Comparison of ENCODE assay signal across 16 cellular contexts in the genomic region with DNA sequence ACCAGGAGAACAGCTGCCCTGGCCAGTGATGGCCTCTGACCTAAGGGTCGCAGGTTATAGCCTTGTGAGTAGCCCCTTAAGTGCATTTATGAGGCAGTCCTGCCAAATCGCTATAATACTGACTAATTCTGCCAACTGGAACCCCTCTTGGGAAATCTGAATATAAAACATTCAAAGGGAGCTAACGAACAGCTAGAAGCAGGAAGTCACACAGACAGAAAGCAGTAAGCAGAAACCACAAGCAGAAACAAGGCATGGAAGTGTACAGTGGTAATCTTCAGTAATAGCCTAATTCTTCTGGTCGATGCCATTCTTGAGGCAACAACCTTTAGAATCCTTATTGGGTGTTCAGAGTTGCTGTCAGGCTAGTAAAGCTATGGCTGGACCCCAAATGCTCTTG.
DNase-seq lines count a peak whose midpoint lies in the region; ATAC-seq and TF ChIP-seq lines count a peak whose summit lies in the region.
"Had no signal": no experiment of that assay in that cellular context is flagged by ENCODE, and none has a peak within 500 bp of the region (broad histone marks: within the 10 kb centered on the region; RNA-seq: fewer than 3 reads in every experiment).

No MANE protein-coding gene starts in this region.

- H3K4me3 ChIP-seq in choroid plexus epithelial cell (ENCODE audit: low read depth, low read length): no peak overlapping the region
- H3K4me3 ChIP-seq: thyroid gland had no signal

- DNase-seq in left ventricle myocardium superior (no peak), cardiac septum (ENCODE audit: low spot score) (no peak), NOMO-1 treated with DMSO at 0.1 percent for 48 hours (lab: John Stamatoyannopoulos, UW; ENCODE audit: unreplicated experiment) (peak; percentile 46), choroid plexus epithelial cell (ENCODE audit: low read depth) (peak; percentile 29), AG08396 (ENCODE audit: low spot score) (no peak), NCI-H2196 (lab: John Stamatoyannopoulos, UW; ENCODE audit: unreplicated experiment) (no peak), GM19240 (ENCODE audit: insufficient read length, low spot score) (no peak)
- DNase-seq in stimulated activated naive B cell treated with anti-CD40 and anti-IgM and Interleukin-4, amounts not matched to agents 10 μg/mL and 1 μg/mL and 100 μg/mL, for 72 hours: no peak
- DNase-seq: activated naive CD4-positive, alpha-beta T cell treated with Interleukin-2 at 50 U/mL for 16 hours; central memory CD4-positive, alpha-beta T cell; head of caudate nucleus; kidney; NCI-H1436; SHP77 treated with DMSO at 0.1 percent for 48 hours; thyroid gland had no signal

- no peak overlapping the region for H3K4me3 Mint-ChIP-seq in stimulated activated naive B cell treated with anti-CD40 and anti-IgM and Interleukin-4, amounts not matched to agents 10 μg/mL and 1 μg/mL and 100 μg/mL, for 72 hours

- peaks cover 4 to 6% of the 10 kb centered on the region in 2 donors for H3K9me3 Mint-ChIP-seq in stimulated activated naive B cell treated with anti-CD40 and anti-IgM and Interleukin-4, amounts not matched to agents 10 μg/mL and 1 μg/mL and 100 μg/mL, for 72 hours

- H3K27me3 Mint-ChIP-seq in stimulated activated naive B cell treated with anti-CD40 and anti-IgM and Interleukin-4, amounts not matched to agents 10 μg/mL and 1 μg/mL and 100 μg/mL, for 72 hours: no peaks in the 10 kb centered on the region
- H3K27me3 Mint-ChIP-seq: progenitor cell of endocrine pancreas had no signal

- intact Hi-C loops in left ventricle myocardium superior (cut with micrococcal nuclease): no loop called here
- intact Hi-C loops in cardiac septum (cut with DNase I): no loop called here

- TF ChIP-seq CTCF in choroid plexus epithelial cell (conservative IDR thresholded peaks at IDR 0.05; ENCODE audit: low read depth, low read length): no peak

- no peak overlapping the region for H3K27ac Mint-ChIP-seq in stimulated activated naive B cell treated with anti-CD40 and anti-IgM and Interleukin-4, amounts not matched to agents 10 μg/mL and 1 μg/mL and 100 μg/mL, for 72 hours
- H3K27ac Mint-ChIP-seq: progenitor cell of endocrine pancreas had no signal

- ATAC-seq in left ventricle myocardium superior: peak; percentile 51
- ATAC-seq in stimulated activated naive B cell treated with anti-CD40 and anti-IgM and Interleukin-4, amounts not matched to agents 10 μg/mL and 1 μg/mL and 100 μg/mL, for 72 hours (replicated peaks): peak; percentile 51 to 61

- H3K36me3 Mint-ChIP-seq in stimulated activated naive B cell treated with anti-CD40 and anti-IgM and Interleukin-4, amounts not matched to agents 10 μg/mL and 1 μg/mL and 100 μg/mL, for 72 hours: no peaks in the 10 kb centered on the region

- H3K4me1 Mint-ChIP-seq in stimulated activated naive B cell treated with anti-CD40 and anti-IgM and Interleukin-4, amounts not matched to agents 10 μg/mL and 1 μg/mL and 100 μg/mL, for 72 hours: peaks cover 4 to 9% of the 10 kb centered on the region in 2 donors

Comparison
In these comparisons a context has a peak if more than half of its experiments do, and no peak if none do; other contexts are left out.
1. DNase-seq: peak in NOMO-1 treated with DMSO at 0.1 percent for 48 hours (single experiment) and choroid plexus epithelial cell (single experiment); none in left ventricle myocardium superior (single experiment), cardiac septum (single experiment), stimulated activated naive B cell treated with anti-CD40 and anti-IgM and Interleukin-4, amounts not matched to agents 10 μg/mL and 1 μg/mL and 100 μg/mL, for 72 hours (single experiment), AG08396 (single experiment), NCI-H2196 (single experiment) and GM19240 (single experiment).